In genomic region chr20:17505664-17506517, GRCh38 we compare ENCODE assay signal across 1 cellular context.
TF ChIP-seq lines count a peak whose summit lies in the region.

No MANE protein-coding gene starts in this region.

TF ChIP-seq in HepG2, 621 proteins besides CTCF, POLR2A, EP300 and RAD21 (continued from another document and continues in another):
- TF ChIP-seq GLMP (CRISPR knock-in tag; IDR thresholded peaks at IDR 0.05; ENCODE audit: borderline replicate concordance) (no peak), KAT2B (IDR thresholded peaks at IDR 0.05; ENCODE audit: borderline replicate concordance, low read depth, low read length) (no peak), ZFY (CRISPR knock-in tag; IDR thresholded peaks at IDR 0.05) (no peak), SNAI1 (CRISPR knock-in tag; IDR thresholded peaks at IDR 0.05; ENCODE audit: borderline replicate concordance) (no peak), FOSL2 (CRISPR knock-in tag; IDR thresholded peaks at IDR 0.05) (peak; percentile 93), SP5 (CRISPR knock-in tag; IDR thresholded peaks at IDR 0.05; ENCODE audit: borderline replicate concordance, low read depth) (no peak), ZNF512B (CRISPR knock-in tag; IDR thresholded peaks at IDR 0.05; ENCODE audit: borderline replicate concordance) (no peak), ZNF691 (CRISPR knock-in tag; IDR thresholded peaks at IDR 0.05; ENCODE audit: borderline replicate concordance, low read depth) (no peak), ZNF350 (CRISPR knock-in tag; IDR thresholded peaks at IDR 0.05; ENCODE audit: borderline replicate concordance, low read depth) (0 out of 2 replicates have a peak, but pooled peaks have one; percentile 12), EED (CRISPR knock-in tag; IDR thresholded peaks at IDR 0.05) (0 out of 2 replicates have a peak, but pooled peaks have one; percentile 42), DRAP1 (CRISPR knock-in tag; IDR thresholded peaks at IDR 0.05) (no peak), ZNF30 (CRISPR knock-in tag; IDR thresholded peaks at IDR 0.05) (no peak), ZFP37 (CRISPR knock-in tag; IDR thresholded peaks at IDR 0.05; ENCODE audit: borderline replicate concordance) (no peak), THYN1 (CRISPR knock-in tag; IDR thresholded peaks at IDR 0.05; ENCODE audit: borderline replicate concordance, low read depth) (no peak), MXD4 (CRISPR knock-in tag; IDR thresholded peaks at IDR 0.05) (no peak), ZNF430 (CRISPR knock-in tag; IDR thresholded peaks at IDR 0.05) (no peak), PAF1 (CRISPR knock-in tag; IDR thresholded peaks at IDR 0.05) (no peak), ZNF496 (CRISPR knock-in tag; IDR thresholded peaks at IDR 0.05; ENCODE audit: insufficient replicate concordance) (no peak), MIER2 (CRISPR knock-in tag; IDR thresholded peaks at IDR 0.05) (no peak), THAP9 (CRISPR knock-in tag; IDR thresholded peaks at IDR 0.05; ENCODE audit: borderline replicate concordance) (0 out of 2 replicates have a peak, but pooled peaks have one; percentile 1), CREB1 (IDR thresholded peaks at IDR 0.05) (peak; percentile 80), CREB1 (CRISPR knock-in tag; IDR thresholded peaks at IDR 0.05) (no peak), ZNF720 (CRISPR knock-in tag; IDR thresholded peaks at IDR 0.05) (no peak), ZNF235 (CRISPR knock-in tag; IDR thresholded peaks at IDR 0.05; ENCODE audit: borderline replicate concordance) (no peak), FOXA3 (CRISPR knock-in tag; IDR thresholded peaks at IDR 0.05) (no peak), AGO1 (IDR thresholded peaks at IDR 0.05; ENCODE audit: low read depth, low read length, poor library complexity, severe bottlenecking) (peak; percentile 16), ZNF543 (CRISPR knock-in tag; IDR thresholded peaks at IDR 0.05) (no peak), AKNA (CRISPR knock-in tag; IDR thresholded peaks at IDR 0.05; ENCODE audit: borderline replicate concordance) (no peak), HHEX (CRISPR knock-in tag; IDR thresholded peaks at IDR 0.05) (no peak), ZNF879 (CRISPR knock-in tag; IDR thresholded peaks at IDR 0.05) (no peak), HOXA9 (CRISPR knock-in tag; IDR thresholded peaks at IDR 0.05; ENCODE audit: borderline replicate concordance) (no peak), ZNF672 (CRISPR knock-in tag; IDR thresholded peaks at IDR 0.05) (no peak), TSC22D2 (CRISPR knock-in tag; IDR thresholded peaks at IDR 0.05; ENCODE audit: borderline replicate concordance) (no peak), HOXA7 (CRISPR knock-in tag; IDR thresholded peaks at IDR 0.05) (no peak)
- TF ChIP-seq, protein P1, sequence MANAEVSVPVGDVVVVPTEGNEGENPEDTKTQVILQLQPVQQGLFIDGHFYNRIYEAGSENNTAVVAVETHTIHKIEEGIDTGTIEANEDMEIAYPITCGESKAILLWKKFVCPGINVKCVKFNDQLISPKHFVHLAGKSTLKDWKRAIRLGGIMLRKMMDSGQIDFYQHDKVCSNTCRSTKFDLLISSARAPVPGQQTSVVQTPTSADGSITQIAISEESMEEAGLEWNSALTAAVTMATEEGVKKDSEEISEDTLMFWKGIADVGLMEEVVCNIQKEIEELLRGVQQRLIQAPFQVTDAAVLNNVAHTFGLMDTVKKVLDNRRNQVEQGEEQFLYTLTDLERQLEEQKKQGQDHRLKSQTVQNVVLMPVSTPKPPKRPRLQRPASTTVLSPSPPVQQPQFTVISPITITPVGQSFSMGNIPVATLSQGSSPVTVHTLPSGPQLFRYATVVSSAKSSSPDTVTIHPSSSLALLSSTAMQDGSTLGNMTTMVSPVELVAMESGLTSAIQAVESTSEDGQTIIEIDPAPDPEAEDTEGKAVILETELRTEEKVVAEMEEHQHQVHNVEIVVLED (CRISPR knock-in tag; IDR thresholded peaks at IDR 0.05; ENCODE audit: borderline replicate concordance) = no peak
- TF ChIP-seq, protein P2, sequence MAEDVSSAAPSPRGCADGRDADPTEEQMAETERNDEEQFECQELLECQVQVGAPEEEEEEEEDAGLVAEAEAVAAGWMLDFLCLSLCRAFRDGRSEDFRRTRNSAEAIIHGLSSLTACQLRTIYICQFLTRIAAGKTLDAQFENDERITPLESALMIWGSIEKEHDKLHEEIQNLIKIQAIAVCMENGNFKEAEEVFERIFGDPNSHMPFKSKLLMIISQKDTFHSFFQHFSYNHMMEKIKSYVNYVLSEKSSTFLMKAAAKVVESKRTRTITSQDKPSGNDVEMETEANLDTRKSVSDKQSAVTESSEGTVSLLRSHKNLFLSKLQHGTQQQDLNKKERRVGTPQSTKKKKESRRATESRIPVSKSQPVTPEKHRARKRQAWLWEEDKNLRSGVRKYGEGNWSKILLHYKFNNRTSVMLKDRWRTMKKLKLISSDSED (CRISPR knock-in tag; IDR thresholded peaks at IDR 0.05) = no peak
- TF ChIP-seq, protein P3, sequence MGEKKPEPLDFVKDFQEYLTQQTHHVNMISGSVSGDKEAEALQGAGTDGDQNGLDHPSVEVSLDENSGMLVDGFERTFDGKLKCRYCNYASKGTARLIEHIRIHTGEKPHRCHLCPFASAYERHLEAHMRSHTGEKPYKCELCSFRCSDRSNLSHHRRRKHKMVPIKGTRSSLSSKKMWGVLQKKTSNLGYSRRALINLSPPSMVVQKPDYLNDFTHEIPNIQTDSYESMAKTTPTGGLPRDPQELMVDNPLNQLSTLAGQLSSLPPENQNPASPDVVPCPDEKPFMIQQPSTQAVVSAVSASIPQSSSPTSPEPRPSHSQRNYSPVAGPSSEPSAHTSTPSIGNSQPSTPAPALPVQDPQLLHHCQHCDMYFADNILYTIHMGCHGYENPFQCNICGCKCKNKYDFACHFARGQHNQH (CRISPR knock-in tag; IDR thresholded peaks at IDR 0.05) = no peak
- TF ChIP-seq, protein P4, sequence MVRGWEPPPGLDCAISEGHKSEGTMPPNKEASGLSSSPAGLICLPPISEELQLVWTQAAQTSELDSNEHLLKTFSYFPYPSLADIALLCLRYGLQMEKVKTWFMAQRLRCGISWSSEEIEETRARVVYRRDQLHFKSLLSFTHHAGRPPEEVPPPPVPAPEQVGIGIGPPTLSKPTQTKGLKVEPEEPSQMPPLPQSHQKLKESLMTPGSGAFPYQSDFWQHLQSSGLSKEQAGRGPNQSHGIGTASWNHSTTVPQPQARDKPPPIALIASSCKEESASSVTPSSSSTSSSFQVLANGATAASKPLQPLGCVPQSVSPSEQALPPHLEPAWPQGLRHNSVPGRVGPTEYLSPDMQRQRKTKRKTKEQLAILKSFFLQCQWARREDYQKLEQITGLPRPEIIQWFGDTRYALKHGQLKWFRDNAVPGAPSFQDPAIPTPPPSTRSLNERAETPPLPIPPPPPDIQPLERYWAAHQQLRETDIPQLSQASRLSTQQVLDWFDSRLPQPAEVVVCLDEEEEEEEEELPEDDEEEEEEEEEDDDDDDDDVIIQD (CRISPR knock-in tag; IDR thresholded peaks at IDR 0.05; ENCODE audit: low read depth) = no peak
- TF ChIP-seq, protein P5, sequence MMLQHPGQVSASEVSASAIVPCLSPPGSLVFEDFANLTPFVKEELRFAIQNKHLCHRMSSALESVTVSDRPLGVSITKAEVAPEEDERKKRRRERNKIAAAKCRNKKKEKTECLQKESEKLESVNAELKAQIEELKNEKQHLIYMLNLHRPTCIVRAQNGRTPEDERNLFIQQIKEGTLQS (CRISPR knock-in tag; IDR thresholded peaks at IDR 0.05) = no peak
- TF ChIP-seq, protein P6, sequence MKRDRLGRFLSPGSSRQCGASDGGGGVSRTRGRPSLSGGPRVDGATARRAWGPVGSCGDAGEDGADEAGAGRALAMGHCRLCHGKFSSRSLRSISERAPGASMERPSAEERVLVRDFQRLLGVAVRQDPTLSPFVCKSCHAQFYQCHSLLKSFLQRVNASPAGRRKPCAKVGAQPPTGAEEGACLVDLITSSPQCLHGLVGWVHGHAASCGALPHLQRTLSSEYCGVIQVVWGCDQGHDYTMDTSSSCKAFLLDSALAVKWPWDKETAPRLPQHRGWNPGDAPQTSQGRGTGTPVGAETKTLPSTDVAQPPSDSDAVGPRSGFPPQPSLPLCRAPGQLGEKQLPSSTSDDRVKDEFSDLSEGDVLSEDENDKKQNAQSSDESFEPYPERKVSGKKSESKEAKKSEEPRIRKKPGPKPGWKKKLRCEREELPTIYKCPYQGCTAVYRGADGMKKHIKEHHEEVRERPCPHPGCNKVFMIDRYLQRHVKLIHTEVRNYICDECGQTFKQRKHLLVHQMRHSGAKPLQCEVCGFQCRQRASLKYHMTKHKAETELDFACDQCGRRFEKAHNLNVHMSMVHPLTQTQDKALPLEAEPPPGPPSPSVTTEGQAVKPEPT (CRISPR knock-in tag; IDR thresholded peaks at IDR 0.05; ENCODE audit: low read depth) = no peak
